8 cellular contexts compared by ENCODE assay signal in the genomic region with DNA sequence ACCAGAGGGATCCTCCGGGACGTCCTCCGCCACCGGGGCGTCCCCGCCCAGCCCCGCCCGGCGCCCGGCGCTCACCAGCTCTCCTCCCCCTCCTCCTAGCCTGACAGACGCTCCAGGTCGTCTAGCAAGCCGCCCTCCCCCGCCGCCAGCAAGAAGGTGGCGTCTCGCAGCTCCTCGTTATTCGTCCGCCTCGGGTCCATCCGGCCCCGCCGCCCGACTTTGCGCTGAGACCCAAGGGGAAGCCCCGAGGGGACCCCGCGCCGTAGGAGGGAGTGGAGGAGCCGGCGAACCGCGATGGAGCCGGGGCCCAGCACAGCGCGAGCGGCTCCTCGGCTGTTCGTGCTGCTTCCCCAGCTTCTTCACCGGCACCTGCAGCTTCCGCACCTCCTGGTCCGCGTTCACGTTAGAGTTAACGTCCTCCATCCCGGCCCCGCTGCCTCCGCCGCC. TPM values are rescaled to one million over a fixed set of nuclear protein-coding genes. Genes with fewer than 3 reads are reported as not detected.
DNase-seq lines count a peak whose midpoint lies in the region; ATAC-seq lines count a peak whose summit lies in the region.

No MANE protein-coding gene starts in this region.

- H3K4me3 Mint-ChIP-seq in effector memory CD8-positive, alpha-beta T cell = peak overlapping the region; percentile 96 to 97

- peaks cover 20% of the 10 kb centered on the region for H3K36me3 Mint-ChIP-seq in effector memory CD8-positive, alpha-beta T cell (ENCODE audit: insufficient read depth)

- ATAC-seq in HG02973 (IDR thresholded peaks at IDR 0.05; ENCODE audit: unreplicated experiment) = peak; percentile 40
- ATAC-seq in effector memory CD8-positive, alpha-beta T cell (replicated peaks) = peak; percentile 53

- peak overlapping the region; percentile 97 to 99 for H3K27ac Mint-ChIP-seq in effector memory CD8-positive, alpha-beta T cell

- DNase-seq in NK-92 treated with Interleukin-12 subunit alpha and Interleukin-12 subunit beta, amount 100 ng/mL, for 24 hours (lab: John Stamatoyannopoulos, UW) = peak; percentile 80
- DNase-seq in NK-92 (lab: John Stamatoyannopoulos, UW; ENCODE audit: unreplicated experiment) = no peak
- peak; percentile 12 for DNase-seq in NCI-H510A treated with DMSO at 0.1 percent for 48 hours (lab: John Stamatoyannopoulos, UW)
- DNase-seq in activated CD8-positive, alpha-beta memory T cell treated with anti-CD3 and anti-CD28 coated beads for 4 hours (ENCODE audit: low read depth in 2 of 2) = peak; percentile 49 to 50
- DNase-seq in effector memory CD8-positive, alpha-beta T cell = peak; percentile 68 to 78 (median 69)
- peak; percentile 92 for DNase-seq in mesenteric fat pad (ENCODE audit: low spot score)
- peak; percentile 27 to 47 for DNase-seq in stimulated activated CD8-positive, alpha-beta memory T cell treated with anti-CD3 and anti-CD28 coated beads, Interleukin-2, amount 100 ng/mL, for 1 hour (ENCODE audit: low read depth in 2 of 2)

- H3K4me1 Mint-ChIP-seq in effector memory CD8-positive, alpha-beta T cell (ENCODE audit: low read depth in 2 of 2) = peaks cover 16 to 21% of the 10 kb centered on the region in 2 donors

- no peaks in the 10 kb centered on the region for H3K27me3 Mint-ChIP-seq in effector memory CD8-positive, alpha-beta T cell

- peaks cover 0 to 8% of the 10 kb centered on the region in 2 donors for H3K9me3 Mint-ChIP-seq in effector memory CD8-positive, alpha-beta T cell

RNA-seq across cellular contexts. Expression of a gene that starts 26.3 kb away (rescaled TPM):
- total RNA-seq in mesenteric fat pad = 20.0 TPM

RNA-seq across cellular contexts. Expression of a gene that starts 47.9 kb away (rescaled TPM):
- 18.1 TPM for total RNA-seq in mesenteric fat pad
